ENCODE assay signal across 8 cellular contexts in the genomic region with DNA sequence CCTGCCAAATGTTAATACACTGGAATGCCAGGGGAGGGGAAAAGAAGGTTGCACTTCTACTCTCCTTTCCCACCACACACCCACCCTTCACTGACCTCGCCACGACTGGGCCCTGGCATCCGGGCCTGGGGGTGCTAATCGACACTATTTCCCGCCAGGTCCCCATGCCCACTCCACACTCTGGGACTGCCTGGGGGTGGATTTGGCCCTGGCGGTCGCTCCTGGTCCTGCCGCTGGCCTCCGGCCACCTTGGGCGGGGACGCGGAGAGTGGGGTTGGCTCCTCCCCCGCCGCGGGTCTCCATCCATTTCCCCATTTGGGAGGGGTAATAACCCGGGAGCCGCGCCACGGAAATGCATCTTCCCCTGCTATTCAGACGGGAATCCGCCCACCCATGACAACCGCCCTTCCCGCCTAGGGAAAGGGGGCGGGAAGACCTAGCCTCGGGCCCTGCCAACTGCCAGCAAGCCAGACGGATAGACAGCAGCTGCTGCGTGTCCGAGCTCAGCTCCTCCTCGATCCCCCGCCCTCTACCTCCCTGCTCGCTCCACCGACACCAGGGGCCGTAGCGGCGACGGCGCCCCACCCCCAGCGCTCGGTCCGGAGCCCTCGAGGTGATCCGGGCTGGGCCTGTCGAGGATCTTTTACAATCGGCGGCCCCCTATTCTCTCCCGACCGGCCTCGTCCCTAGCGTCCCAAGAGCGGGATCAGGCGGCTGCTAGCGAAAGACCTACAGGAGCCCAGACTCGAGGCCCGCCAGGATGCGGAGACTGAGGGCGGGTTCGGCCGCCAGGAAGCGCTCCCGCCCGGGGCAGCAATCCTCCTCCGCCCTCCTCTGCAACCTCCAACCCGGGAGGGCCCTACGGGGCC.
DNase-seq lines count a peak whose midpoint lies in the region; ATAC-seq and TF ChIP-seq lines count a peak whose summit lies in the region.

No MANE protein-coding gene starts in this region.

- peak; percentile 49 for ATAC-seq in GM19468 (IDR thresholded peaks at IDR 0.05; ENCODE audit: extremely low read depth, unreplicated experiment)
- ATAC-seq in PC-3: peak; percentile 81
- ATAC-seq in naive B cell (ENCODE audit: low read depth in 2 of 2): peak; percentile 58 to 59

- peak overlapping the region; percentile 64 for H3K9ac ChIP-seq in PC-3 (ENCODE audit: low read length)

- TF ChIP-seq CTCF in PC-3 (conservative IDR thresholded peaks at IDR 0.05; ENCODE audit: low read depth, low read length) (0 out of 2 replicates have a peak, but pooled peaks have one; percentile 8), transverse colon (IDR thresholded peaks at IDR 0.05) (peak; percentile 34 to 73 (median 45))

- H3K4me3 Mint-ChIP-seq in activated naive CD4-positive, alpha-beta T cell treated with anti-CD3 and anti-CD28 coated beads, Interleukin-2, amount 10 ng/mL, durations not matched to agents 7 days and 5 days: peak overlapping the region; percentile 69
- H3K4me3 Mint-ChIP-seq in naive B cell: peak overlapping the region; percentile 78 to 95 (median 90)

- no peaks in the 10 kb centered on the region for H3K9me3 Mint-ChIP-seq in activated naive CD4-positive, alpha-beta T cell treated with anti-CD3 and anti-CD28 coated beads, Interleukin-2, amount 10 ng/mL, durations not matched to agents 7 days and 5 days
- peaks cover 0 to 2% (median 0%) of the 10 kb centered on the region in 7 donors for H3K9me3 Mint-ChIP-seq in naive B cell

- H3K9me3 ChIP-seq in PC-3 (ENCODE audit: low read length) (no peaks in the 10 kb centered on the region), transverse colon (no peaks in the 10 kb centered on the region)

- BruUV-seq in PC-3 (replicated peaks; lab: Mats Ljungman, UMichigan): TSS peak; percentile 43

- H2AFZ ChIP-seq in PC-3 (ENCODE audit: low read length): peak overlapping the region; percentile 96

- H3K4me3 ChIP-seq in PC-3 (ENCODE audit: low read length) (peak overlapping the region; percentile 71), transverse colon (peak overlapping the region; percentile 28 to 51 (median 38))

- TF ChIP-seq POLR2A in transverse colon (IDR thresholded peaks at IDR 0.05): peak; percentile 16

- peaks cover 14% of the 10 kb centered on the region for H3K4me1 ChIP-seq in PC-3 (ENCODE audit: insufficient read depth, low read length)
- peaks cover 0 to 9% (median 0%) of the 10 kb centered on the region in 4 donors for H3K4me1 ChIP-seq in transverse colon

- no peaks in the 10 kb centered on the region for H3F3A ChIP-seq in PC-3 (ENCODE audit: low read length, unreplicated experiment)

- DNase-seq in Caki2 (ENCODE audit: low read depth): peak; percentile 69
- peak; percentile 39 for DNase-seq in HS-5 (ENCODE audit: low read depth)
- DNase-seq in PC-3: peak; percentile 78
- DNase-seq in activated naive CD4-positive, alpha-beta T cell treated with anti-CD3 and anti-CD28 coated beads, Interleukin-2, amount 10 ng/mL, durations not matched to agents 7 days and 5 days: peak; percentile 41
- peak; percentile 81 for DNase-seq in fibroblast of the conjunctiva (ENCODE audit: low read depth)
- DNase-seq in naive B cell: peak; percentile 23
- peak; percentile 78 for DNase-seq in transverse colon

- no peak overlapping the region for H3K27ac Mint-ChIP-seq in activated naive CD4-positive, alpha-beta T cell treated with anti-CD3 and anti-CD28 coated beads, Interleukin-2, amount 10 ng/mL, durations not matched to agents 7 days and 5 days
- H3K27ac Mint-ChIP-seq in naive B cell: peak overlapping the region in 2 of 6 donors; percentile 59

- H3K4me1 Mint-ChIP-seq in activated naive CD4-positive, alpha-beta T cell treated with anti-CD3 and anti-CD28 coated beads, Interleukin-2, amount 10 ng/mL, durations not matched to agents 7 days and 5 days: peaks cover 15% of the 10 kb centered on the region
- H3K4me1 Mint-ChIP-seq in naive B cell: peaks cover 6 to 13% (median 8%) of the 10 kb centered on the region in 3 donors

- H3K4me2 ChIP-seq in PC-3 (ENCODE audit: low read length): peak overlapping the region; percentile 91

- in situ Hi-C loops in Caki2 (cut with HindIII; ENCODE audit: low pct_unique_long_range_greater_than_20kb, low sequenced_read_pairs): no loop called here
- in situ Hi-C loops in transverse colon (cut with MboI; ENCODE audit: low pct_ligation_motif_present in 1 of 4, low pct_unique_long_range_greater_than_20kb in 1 of 4, low sequenced_read_pairs in 3 of 4): loop anchor here in 2 of 4 donors (25.0 kb wide), 2 partner anchors 149 to 674 kb away; a partner anchor contains a TSS

- H3K9me2 ChIP-seq in PC-3 (replicated peaks; ENCODE audit: low read length): no peaks in the 10 kb centered on the region

- 0 to 41% methylated on average over 1 to 64 of the region's 64 CpGs for WGBS in transverse colon (ENCODE audit: low coverage in 1 of 2), 2 donors

- H3K27ac ChIP-seq in PC-3 (ENCODE audit: low read length) (peak overlapping the region; percentile 23; the same call in 1 of the 2 replicates), transverse colon (peak overlapping the region; percentile 81 to 92 (median 88))

- intact Hi-C loops in PC-3 (cut with micrococcal nuclease): loop anchor here (5.0 kb wide), 1 partner anchor 79 kb away; no protein-coding TSS in a partner anchor
- intact Hi-C loops in transverse colon (cut with DNase I; ENCODE audit: low total_unique reads): no loop called here

- peaks cover 12% of the 10 kb centered on the region for H3K27me3 Mint-ChIP-seq in activated naive CD4-positive, alpha-beta T cell treated with anti-CD3 and anti-CD28 coated beads, Interleukin-2, amount 10 ng/mL, durations not matched to agents 7 days and 5 days
- peaks cover 0 to 8% (median 0%) of the 10 kb centered on the region in 3 donors for H3K27me3 Mint-ChIP-seq in naive B cell

- H3K36me3 ChIP-seq in PC-3 (ENCODE audit: low read depth, low read length) (no peaks in the 10 kb centered on the region), transverse colon (no peaks in the 10 kb centered on the region)

- H3K79me2 ChIP-seq in PC-3 (ENCODE audit: low read length): no peaks in the 10 kb centered on the region

- POLR2A ChIA-PET in PC-3 (lab: Charles Lee; ENCODE audit: unreplicated experiment): interaction anchor here (0.6 to 0.7 kb wide), 2 partner anchors 57 to 116 kb away, joined by 3 to 6 read pairs; no protein-coding TSS in a partner anchor

- no peaks in the 10 kb centered on the region for H3K36me3 Mint-ChIP-seq in activated naive CD4-positive, alpha-beta T cell treated with anti-CD3 and anti-CD28 coated beads, Interleukin-2, amount 10 ng/mL, durations not matched to agents 7 days and 5 days
- no peaks in the 10 kb centered on the region for H3K36me3 Mint-ChIP-seq in naive B cell

- no peaks in the 10 kb centered on the region for H4K20me1 ChIP-seq in PC-3 (ENCODE audit: low read length)

- CTCF ChIA-PET in PC-3 (lab: Charles Lee): interaction anchor here (0.6 to 1.0 kb wide), 3 partner anchors 11 to 154 kb away, joined by 3 to 6 read pairs (median 4); no protein-coding TSS in a partner anchor
- CTCF ChIA-PET in activated naive CD4-positive, alpha-beta T cell treated with anti-CD3 and anti-CD28 coated beads, Interleukin-2, amount 10 ng/mL, durations not matched to agents 7 days and 5 days (lab: Charles Lee): no interaction called here

- no peak for TF ChIP-seq EP300 in transverse colon (IDR thresholded peaks at IDR 0.05; ENCODE audit: low read depth)

- no peaks in the 10 kb centered on the region for H3K27me3 ChIP-seq in PC-3 (ENCODE audit: low read length)
- no peaks in the 10 kb centered on the region for H3K27me3 ChIP-seq in transverse colon

Comparison
In these comparisons a context has a peak if more than half of its experiments do, and no peak if none do; other contexts are left out.
1. Peak in every context shown above with its lines: DNase-seq, ATAC-seq, H3K4me3 ChIP-seq and H3K27ac ChIP-seq.
2. DNase-seq: peak in every context shown above with its lines; median percentile 81 in fibroblast of the conjunctiva; 78 in PC-3; 78 in transverse colon; 69 in Caki2; 41 in activated naive CD4-positive, alpha-beta T cell treated with anti-CD3 and anti-CD28 coated beads, Interleukin-2, amount 10 ng/mL, durations not matched to agents 7 days and 5 days; 39 in HS-5; 23 in naive B cell.